Comparison of ENCODE assay signal across 18 cellular contexts in the genomic region with DNA sequence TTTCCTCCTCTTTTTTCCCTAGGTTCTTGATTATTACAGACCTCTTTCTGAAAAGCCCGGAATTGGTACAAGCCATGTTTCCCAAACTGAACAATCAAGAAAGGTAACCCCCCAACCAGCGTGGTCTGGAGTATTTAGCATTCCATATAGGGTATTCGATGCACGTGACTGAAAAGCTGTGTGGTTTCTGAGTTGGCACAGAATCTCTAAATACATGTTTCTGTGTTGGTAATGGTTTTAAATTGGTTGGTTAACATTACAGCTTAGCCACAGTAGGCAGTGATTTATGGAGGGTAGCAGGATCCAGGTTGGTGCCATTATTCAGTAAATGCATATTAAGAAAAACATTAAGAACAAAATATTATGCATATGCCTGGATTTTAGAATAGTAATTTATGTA.
"Had no signal": no experiment of that assay in that cellular context is flagged by ENCODE, and none has a peak within 500 bp of the region (broad histone marks: within the 10 kb centered on the region; RNA-seq: fewer than 3 reads in every experiment).

No MANE protein-coding gene starts in this region.

- ATAC-seq: activated T-helper 17 cell treated with anti-CD3 and anti-CD28 coated beads, Interleukin-2, amount 50 U/mL, for 72 hours; esophagus mucosa; heart right ventricle; stimulated activated naive B cell treated with anti-CD40 and anti-IgM and Interleukin-4, amounts not matched to agents 10 μg/mL and 1 μg/mL and 100 μg/mL, for 72 hours; WTC11 had no signal

- DNase-seq: activated CD4-positive, alpha-beta T cell treated with anti-CD3 and anti-CD28 coated beads, Interleukin-2, amount 10 ng/mL, durations not matched to agents 24 days and 14 days; activated CD8-positive, alpha-beta memory T cell treated with anti-CD3 and anti-CD28 coated beads for 24 hours; activated naive CD4-positive, alpha-beta T cell treated with anti-CD3 and anti-CD28 coated beads for 36 hours; activated T-cell treated with anti-CD3 and anti-CD28 coated beads for 4 hours; adrenal gland; dorsolateral prefrontal cortex; heart right ventricle; islet precursor cell; left ventricle myocardium inferior; posterior cingulate gyrus; stimulated activated CD4-positive, alpha-beta T cell treated with anti-CD3 and anti-CD28 coated beads, Interleukin-1b, Interleukin-23, amount 100 ng/mL, for 48 hours; stimulated activated naive B cell treated with anti-CD40 and anti-IgM and Interleukin-4, amounts not matched to agents 10 μg/mL and 1 μg/mL and 100 μg/mL, for 72 hours had no signal

- H3K27ac Mint-ChIP-seq: activated CD4-positive, alpha-beta T cell treated with anti-CD3 and anti-CD28 coated beads, Interleukin-2, amount 10 ng/mL, durations not matched to agents 24 days and 14 days; activated naive CD4-positive, alpha-beta T cell treated with anti-CD3 and anti-CD28 coated beads for 36 hours; activated T-helper 17 cell treated with anti-CD3 and anti-CD28 coated beads, Interleukin-2, amount 50 U/mL, for 72 hours; stimulated activated naive B cell treated with anti-CD40 and anti-IgM and Interleukin-4, amounts not matched to agents 10 μg/mL and 1 μg/mL and 100 μg/mL, for 72 hours; T-helper 1 cell treated with Interleukin-12 subunit alpha and Interleukin-12 subunit beta and Interleukin-4 antibody, amounts not matched to agents 30 μg/mL and 1 μg/mL, for 36 hours; WTC11 had no signal

- H3K9me3 ChIP-seq: adrenal gland, heart right ventricle, left ventricle myocardium inferior, tibial nerve, vagina had no signal

- H3K4me1 ChIP-seq: heart right ventricle, tibial nerve had no signal

- H3K9me3 Mint-ChIP-seq: activated CD4-positive, alpha-beta T cell treated with anti-CD3 and anti-CD28 coated beads, Interleukin-2, amount 10 ng/mL, durations not matched to agents 24 days and 14 days; activated naive CD4-positive, alpha-beta T cell treated with anti-CD3 and anti-CD28 coated beads for 36 hours; activated T-helper 17 cell treated with anti-CD3 and anti-CD28 coated beads, Interleukin-2, amount 50 U/mL, for 72 hours; stimulated activated naive B cell treated with anti-CD40 and anti-IgM and Interleukin-4, amounts not matched to agents 10 μg/mL and 1 μg/mL and 100 μg/mL, for 72 hours; T-helper 1 cell treated with Interleukin-12 subunit alpha and Interleukin-12 subunit beta and Interleukin-4 antibody, amounts not matched to agents 30 μg/mL and 1 μg/mL, for 36 hours; WTC11 had no signal

- H3K4me1 Mint-ChIP-seq: WTC11 had no signal

- H3K4me3 ChIP-seq: adrenal gland, dorsolateral prefrontal cortex, heart right ventricle, left ventricle myocardium inferior, tibial nerve, vagina had no signal

- H3K27me3 ChIP-seq: adrenal gland, dorsolateral prefrontal cortex, heart right ventricle, tibial nerve, vagina had no signal

- H3K27ac ChIP-seq: adrenal gland, dorsolateral prefrontal cortex, heart right ventricle, left ventricle myocardium inferior, tibial nerve, vagina had no signal

- H3K4me3 Mint-ChIP-seq: activated CD4-positive, alpha-beta T cell treated with anti-CD3 and anti-CD28 coated beads, Interleukin-2, amount 10 ng/mL, durations not matched to agents 24 days and 14 days; activated naive CD4-positive, alpha-beta T cell treated with anti-CD3 and anti-CD28 coated beads for 36 hours; activated T-helper 17 cell treated with anti-CD3 and anti-CD28 coated beads, Interleukin-2, amount 50 U/mL, for 72 hours; stimulated activated naive B cell treated with anti-CD40 and anti-IgM and Interleukin-4, amounts not matched to agents 10 μg/mL and 1 μg/mL and 100 μg/mL, for 72 hours; T-helper 1 cell treated with Interleukin-12 subunit alpha and Interleukin-12 subunit beta and Interleukin-4 antibody, amounts not matched to agents 30 μg/mL and 1 μg/mL, for 36 hours; WTC11 had no signal

- H3K36me3 ChIP-seq: adrenal gland had no signal

- H3K27me3 Mint-ChIP-seq: activated CD4-positive, alpha-beta T cell treated with anti-CD3 and anti-CD28 coated beads, Interleukin-2, amount 10 ng/mL, durations not matched to agents 24 days and 14 days; activated T-helper 17 cell treated with anti-CD3 and anti-CD28 coated beads, Interleukin-2, amount 50 U/mL, for 72 hours; stimulated activated naive B cell treated with anti-CD40 and anti-IgM and Interleukin-4, amounts not matched to agents 10 μg/mL and 1 μg/mL and 100 μg/mL, for 72 hours had no signal
